In the genomic region with DNA sequence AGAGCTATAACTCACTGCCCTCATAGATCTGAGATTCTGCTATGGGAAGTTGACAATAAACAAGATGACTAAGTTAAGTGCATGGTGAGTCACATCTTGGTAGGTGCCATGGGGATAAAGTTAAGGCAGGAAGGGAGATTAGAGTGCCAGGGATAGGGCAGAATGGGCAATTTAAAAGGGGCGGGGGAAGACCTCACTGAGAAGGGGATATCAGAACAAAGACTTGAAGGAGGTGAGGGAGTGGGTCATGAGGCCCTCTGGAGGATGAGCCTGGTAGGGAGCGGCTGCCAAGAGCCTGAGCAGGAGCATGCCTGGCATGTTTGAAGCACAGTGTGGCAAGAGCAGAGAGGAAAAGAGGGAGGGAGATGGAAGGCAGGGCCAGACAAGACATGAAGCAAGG, we compare ENCODE assay signal across 14 cellular contexts. TPM values are rescaled to one million over a fixed set of nuclear protein-coding genes. Genes with fewer than 3 reads are reported as not detected.
DNase-seq lines count a peak whose midpoint lies in the region; ATAC-seq and TF ChIP-seq lines count a peak whose summit lies in the region.
"Had no signal": no experiment of that assay in that cellular context is flagged by ENCODE, and none has a peak within 500 bp of the region (broad histone marks: within the 10 kb centered on the region; RNA-seq: fewer than 3 reads in every experiment).

No MANE protein-coding gene starts in this region.

- no peaks in the 10 kb centered on the region for H3K36me3 ChIP-seq in WERI-Rb-1
- H3K36me3 ChIP-seq in mesendoderm (ENCODE audit: control insufficient read depth, insufficient read depth, low read length): no peaks in the 10 kb centered on the region

- H4K8ac ChIP-seq in mesendoderm (ENCODE audit: low read depth, low read length): no peak overlapping the region

- no peak overlapping the region for H3K27ac Mint-ChIP-seq in mesothelial cell of epicardium
- H3K27ac Mint-ChIP-seq: activated naive CD4-positive, alpha-beta T cell treated with anti-CD3 and anti-CD28 coated beads, Interleukin-2, amount 10 ng/mL, durations not matched to agents 7 days and 5 days had no signal

- no peak overlapping the region for H3K4ac ChIP-seq in mesendoderm (ENCODE audit: low read depth, low read length)

- peaks cover 10% of the 10 kb centered on the region for H3K36me3 Mint-ChIP-seq in mesothelial cell of epicardium

- DNase-seq in Daoy (ENCODE audit: low read depth) (peak; percentile 52), LHCN-M2 (ENCODE audit: low read depth) (peak; percentile 64), WERI-Rb-1 (no peak), mesendoderm (peak; percentile 66), NCI-H146 treated with DMSO at 0.1 percent for 48 hours (lab: John Stamatoyannopoulos, UW; ENCODE audit: unreplicated experiment) (no peak), AG20443 (ENCODE audit: low spot score) (no peak), mesothelial cell of epicardium (ENCODE audit: low spot score in 2 of 2, unreplicated experiment in 2 of 2) (no peak)
- DNase-seq: activated naive CD4-positive, alpha-beta T cell treated with anti-CD3 and anti-CD28 coated beads, Interleukin-2, amount 10 ng/mL, durations not matched to agents 7 days and 5 days; RPMI8226; stimulated activated CD4-positive, alpha-beta T cell treated with anti-CD3 and anti-CD28 coated beads, Interleukin-4, amount 100 ng/mL, for 4 hours; stimulated activated naive CD8-positive, alpha-beta T cell treated with anti-CD3 and anti-CD28 coated beads, Interleukin-15, Interleukin-2, amounts not matched to agents 100 U/mL and 50 U/mL, for 24 hours had no signal

- H3K4me1 Mint-ChIP-seq in mesothelial cell of epicardium: no peaks in the 10 kb centered on the region
- H3K4me1 Mint-ChIP-seq: activated naive CD4-positive, alpha-beta T cell treated with anti-CD3 and anti-CD28 coated beads, Interleukin-2, amount 10 ng/mL, durations not matched to agents 7 days and 5 days had no signal

- no peaks in the 10 kb centered on the region for H3K79me1 ChIP-seq in mesendoderm (ENCODE audit: low read length)

- H3K9me3 ChIP-seq in WERI-Rb-1 (ENCODE audit: severe bottlenecking): peaks cover 22% of the 10 kb centered on the region

- no peak overlapping the region for H2BK120ac ChIP-seq in mesendoderm (ENCODE audit: low read depth, low read length)

- no peak overlapping the region for H3K9ac ChIP-seq in mesendoderm (ENCODE audit: low read length)

- no peak overlapping the region for H3K18ac ChIP-seq in mesendoderm (ENCODE audit: low read length)

- H3K4me3 ChIP-seq in WERI-Rb-1 (ENCODE audit: low read depth, low read length) (no peak overlapping the region), mesendoderm (ENCODE audit: low read length) (no peak overlapping the region)

- ATAC-seq in HG03175 (IDR thresholded peaks at IDR 0.05; ENCODE audit: unreplicated experiment): no peak
- ATAC-seq: stimulated activated naive CD8-positive, alpha-beta T cell treated with anti-CD3 and anti-CD28 coated beads, Interleukin-15, Interleukin-2, amounts not matched to agents 100 U/mL and 50 U/mL, for 24 hours had no signal

- H3K4me1 ChIP-seq in mesendoderm (ENCODE audit: control insufficient read depth, low read depth, low read length): no peaks in the 10 kb centered on the region

- peaks cover 32% of the 10 kb centered on the region for H3K9me3 Mint-ChIP-seq in mesothelial cell of epicardium

- H3K79me2 ChIP-seq in mesendoderm (ENCODE audit: control insufficient read depth, insufficient read depth, low read length): no peaks in the 10 kb centered on the region

- no peak overlapping the region for H2BK5ac ChIP-seq in mesendoderm (ENCODE audit: low read length)

- H3K27me3 Mint-ChIP-seq in mesothelial cell of epicardium (ENCODE audit: low read depth): peaks cover 4% of the 10 kb centered on the region
- H3K27me3 Mint-ChIP-seq: activated naive CD4-positive, alpha-beta T cell treated with anti-CD3 and anti-CD28 coated beads, Interleukin-2, amount 10 ng/mL, durations not matched to agents 7 days and 5 days had no signal

- H3K56ac ChIP-seq in mesendoderm (ENCODE audit: low read length): no peak overlapping the region

- H3K4me3 Mint-ChIP-seq in mesothelial cell of epicardium: no peak overlapping the region
- H3K4me3 Mint-ChIP-seq: activated naive CD4-positive, alpha-beta T cell treated with anti-CD3 and anti-CD28 coated beads, Interleukin-2, amount 10 ng/mL, durations not matched to agents 7 days and 5 days had no signal

- H2BK15ac ChIP-seq in mesendoderm (replicated peaks; ENCODE audit: low read depth): no peak overlapping the region

- no peak overlapping the region for H2AK5ac ChIP-seq in mesendoderm (ENCODE audit: low read length)

- H3K23ac ChIP-seq in mesendoderm (ENCODE audit: low read length): no peak overlapping the region

- no CpG with 5 or more reads among the region's 2 CpGs for WGBS in mesendoderm (ENCODE audit: extremely low coverage, insufficient coverage, low lambda C conversion rate)

- H3K27ac ChIP-seq in WERI-Rb-1: no peak overlapping the region
- H3K27ac ChIP-seq in mesendoderm (ENCODE audit: low read depth, low read length): no peak overlapping the region
- H3K27ac ChIP-seq: C4-2B had no signal

- TF ChIP-seq CTCF in WERI-Rb-1 (IDR thresholded peaks at IDR 0.05; ENCODE audit: low read depth, low read length) (peak; percentile 66), mesothelial cell of epicardium (IDR thresholded peaks at IDR 0.05; ENCODE audit: unreplicated experiment) (no peak)

- no peak overlapping the region for H3K4me2 ChIP-seq in mesendoderm (ENCODE audit: low read length)

- no peak overlapping the region for H4K5ac ChIP-seq in mesendoderm (ENCODE audit: low read length)

- H3K27me3 ChIP-seq in WERI-Rb-1 (ENCODE audit: insufficient read depth, low read depth, severe bottlenecking): no peaks in the 10 kb centered on the region
- no peaks in the 10 kb centered on the region for H3K27me3 ChIP-seq in mesendoderm (ENCODE audit: insufficient read depth, low read length, poor library complexity)

RNA-seq across cellular contexts. Expression of a gene that starts 34.8 kb away (rescaled TPM):
- 0.06 TPM in 1 of 2 replicates, not detected in the other for total RNA-seq in Daoy (2014; rRNA removed; shearing (Covaris generic))
- total RNA-seq in LHCN-M2 (2014; rRNA removed): 1.4 and 1.7 TPM in 2 replicates
- polyA plus RNA-seq in LHCN-M2 (2012): 1.1 TPM
- polyA plus RNA-seq in mesendoderm (2013, experiment 1 of 2): 0.03 TPM
- polyA plus RNA-seq in mesendoderm (2013, experiment 2 of 2): 0.01 TPM
- 3.3 to 4.3 TPM (median 3.4 TPM) in 3 replicates for total RNA-seq in mesothelial cell of epicardium

RNA-seq across cellular contexts. Expression of a gene that starts 34.9 kb away (rescaled TPM):
- not detected in 2 replicates for total RNA-seq in Daoy (2014; rRNA removed; shearing (Covaris generic))
- total RNA-seq in LHCN-M2 (2014; rRNA removed) (not detected in 2 replicates), mesothelial cell of epicardium (not detected in 3 replicates)
- polyA plus RNA-seq in LHCN-M2 (2012): not detected
- polyA plus RNA-seq in mesendoderm (2013, experiment 1 of 2): 0.03 TPM
- polyA plus RNA-seq in mesendoderm (2013, experiment 2 of 2): 0.04 TPM
- total RNA-seq: myocyte had no signal

RNA-seq across cellular contexts. Expression of a gene that starts 54.0 kb away (rescaled TPM):
- total RNA-seq in Daoy (2014; rRNA removed; shearing (Covaris generic)): 10.3 and 12.1 TPM in 2 replicates
- 3.7 and 5.1 TPM in 2 replicates for total RNA-seq in LHCN-M2 (2014; rRNA removed)
- polyA plus RNA-seq in LHCN-M2 (2012): 1.4 TPM
- 2.2 TPM for polyA plus RNA-seq in mesendoderm (2013, experiment 1 of 2)
- 2.1 TPM for polyA plus RNA-seq in mesendoderm (2013, experiment 2 of 2)
- 10.8 to 11.6 TPM (median 11.3 TPM) in 3 replicates for total RNA-seq in mesothelial cell of epicardium

Comparison
In these comparisons a context has a peak if more than half of its experiments do, and no peak if none do; other contexts are left out.
1. DNase-seq: peak in Daoy (single experiment), LHCN-M2 (single experiment) and mesendoderm (single experiment); none in WERI-Rb-1 (single experiment), NCI-H146 treated with DMSO at 0.1 percent for 48 hours (single experiment), AG20443 (single experiment) and mesothelial cell of epicardium (0 of 2).